Comparison of ENCODE assay signal across 8 cellular contexts in genomic region chr1:25875856-25876692, GRCh38. TPM values are rescaled to one million over a fixed set of nuclear protein-coding genes. Genes with fewer than 3 reads are reported as not detected.
A peak's percentile ranks its signal among the peaks of the same experiment; 100 is the strongest.
DNase-seq lines count a peak whose midpoint lies in the region; ATAC-seq and TF ChIP-seq lines count a peak whose summit lies in the region.

No MANE protein-coding gene starts in this region.

- DNase-seq in AG09309 (ENCODE audit: low read depth) (no peak), GM23248 (no peak), adipocyte (ENCODE audit: low read depth) (no peak), iPS-NIHi11 (ENCODE audit: low spot score) (peak; percentile 71), KBM-7 (no peak), NCI-H1436 treated with DMSO at 0.1 percent for 48 hours (lab: John Stamatoyannopoulos, UW) (no peak)
- DNase-seq in stimulated activated CD8-positive, alpha-beta memory T cell treated with anti-CD3 and anti-CD28 coated beads, Interleukin-4, amount 100 ng/mL, for 24 hours (ENCODE audit: low read depth): peak; percentile 19

- peaks cover 37% of the 10 kb centered on the region for H3K79me2 ChIP-seq in GM23248 (ENCODE audit: insufficient read depth)

- 33 to 57% methylated on average over 16 to 26 of the region's 32 CpGs for WGBS in GM23248 (ENCODE audit: low coverage in 1 of 2, low lambda C conversion rate in 2 of 2, missing lambda C conversion rate in 2 of 2), 2 experiments

- peaks cover 4% of the 10 kb centered on the region; the same call in 1 of the 2 replicates for H3K4me1 ChIP-seq in GM23248 (ENCODE audit: insufficient read depth)
- H3K4me1 ChIP-seq in adipocyte (ENCODE audit: control insufficient read depth, insufficient read depth, low read length): peaks cover 18% of the 10 kb centered on the region

- peak overlapping the region; percentile 79 for H2AFZ ChIP-seq in GM23248

- peak overlapping the region; percentile 47 for H3K4me3 ChIP-seq in AG09309 (ENCODE audit: control insufficient read depth, low read depth, low read length)
- H3K4me3 ChIP-seq in GM23248: peak overlapping the region; percentile 78
- peak overlapping the region; percentile 82 for H3K4me3 ChIP-seq in adipocyte (ENCODE audit: low read length)

- no peaks in the 10 kb centered on the region for H3K9me2 ChIP-seq in GM23248 (ENCODE audit: insufficient read depth)

- H3K9ac ChIP-seq in GM23248 (peak overlapping the region; percentile 83), adipocyte (ENCODE audit: low read length) (peak overlapping the region; percentile 84)

- no peaks in the 10 kb centered on the region for H4K20me1 ChIP-seq in GM23248 (ENCODE audit: insufficient read depth)

- no peak for TF ChIP-seq CTCF in AG09309 (IDR thresholded peaks at IDR 0.05; ENCODE audit: control insufficient read depth, insufficient read depth, low read depth, low read length, missing control alignments)

- peak overlapping the region; percentile 72 for H3K4me2 ChIP-seq in GM23248 (ENCODE audit: unreplicated experiment)

- H3F3A ChIP-seq in GM23248 (ENCODE audit: insufficient read depth): peaks cover 9% of the 10 kb centered on the region

- in situ Hi-C loops in GM23248 (cut with MboI) (no loop called here), KBM-7 (cut with MboI; ENCODE audit: low pct_unique_long_range_greater_than_20kb, low sequenced_read_pairs) (no loop called here)

- ATAC-seq in HG03175 (IDR thresholded peaks at IDR 0.05; ENCODE audit: unreplicated experiment): no peak

- H3K27ac ChIP-seq in GM23248: peak overlapping the region; percentile 41

- H3K27me3 ChIP-seq in GM23248 (replicated peaks; ENCODE audit: insufficient read depth) (no peaks in the 10 kb centered on the region), adipocyte (replicated peaks; ENCODE audit: control insufficient read depth, insufficient read depth, low read length) (no peaks in the 10 kb centered on the region)

- no peaks in the 10 kb centered on the region for H3K36me3 ChIP-seq in GM23248 (ENCODE audit: low read depth)
- no peaks in the 10 kb centered on the region for H3K36me3 ChIP-seq in adipocyte (ENCODE audit: control insufficient read depth, insufficient read depth, low read length, severe bottlenecking)

- no peaks in the 10 kb centered on the region for H3K9me3 ChIP-seq in GM23248 (ENCODE audit: low read depth)
- no peaks in the 10 kb centered on the region for H3K9me3 ChIP-seq in adipocyte (ENCODE audit: control insufficient read depth, low read length)

RNA-seq across cellular contexts. Expression of gene PAQR7, which starts 0.6 kb away (rescaled TPM):
- total RNA-seq in GM23248 (2014; rRNA removed; shearing (Covaris generic)): 18.6 and 20.6 TPM in 2 replicates
- 12.7 and 12.9 TPM in 2 replicates for polyA plus RNA-seq in GM23248 (2016; fragmentation: Nextera tagmentation; extraction: Ambion mirVana)

RNA-seq across cellular contexts. Expression of gene AUNIP, which starts 16.8 kb away (rescaled TPM):
- 1.6 and 2.2 TPM in 2 replicates for total RNA-seq in GM23248 (2014; rRNA removed; shearing (Covaris generic))
- polyA plus RNA-seq in GM23248 (2016; fragmentation: Nextera tagmentation; extraction: Ambion mirVana): 2.3 and 3.2 TPM in 2 replicates

RNA-seq across cellular contexts. Expression of gene STMN1, which starts 30.1 kb away (rescaled TPM):
- 44.8 and 45.2 TPM in 2 replicates for total RNA-seq in GM23248 (2014; rRNA removed; shearing (Covaris generic))
- 299 and 301 TPM in 2 replicates for polyA plus RNA-seq in GM23248 (2016; fragmentation: Nextera tagmentation; extraction: Ambion mirVana)

RNA-seq across cellular contexts. Expression of gene MTFR1L, which starts 56.3 kb away (rescaled TPM):
- total RNA-seq in GM23248 (2014; rRNA removed; shearing (Covaris generic)): 57.2 and 58.3 TPM in 2 replicates
- 74.2 and 78.1 TPM in 2 replicates for polyA plus RNA-seq in GM23248 (2016; fragmentation: Nextera tagmentation; extraction: Ambion mirVana)

Comparison
In these comparisons a context has a peak if more than half of its experiments do, and no peak if none do; other contexts are left out.
1. DNase-seq: peak in iPS-NIHi11 (single experiment) and stimulated activated CD8-positive, alpha-beta memory T cell treated with anti-CD3 and anti-CD28 coated beads, Interleukin-4, amount 100 ng/mL, for 24 hours (single experiment); none in AG09309 (single experiment), GM23248 (single experiment), adipocyte (single experiment), KBM-7 (single experiment) and NCI-H1436 treated with DMSO at 0.1 percent for 48 hours (single experiment).
2. Peak in every context shown above with its lines, with median percentiles within 50 percentile points of each other: H3K4me3 ChIP-seq.